24 cellular contexts compared by ENCODE assay signal in the genomic region with DNA sequence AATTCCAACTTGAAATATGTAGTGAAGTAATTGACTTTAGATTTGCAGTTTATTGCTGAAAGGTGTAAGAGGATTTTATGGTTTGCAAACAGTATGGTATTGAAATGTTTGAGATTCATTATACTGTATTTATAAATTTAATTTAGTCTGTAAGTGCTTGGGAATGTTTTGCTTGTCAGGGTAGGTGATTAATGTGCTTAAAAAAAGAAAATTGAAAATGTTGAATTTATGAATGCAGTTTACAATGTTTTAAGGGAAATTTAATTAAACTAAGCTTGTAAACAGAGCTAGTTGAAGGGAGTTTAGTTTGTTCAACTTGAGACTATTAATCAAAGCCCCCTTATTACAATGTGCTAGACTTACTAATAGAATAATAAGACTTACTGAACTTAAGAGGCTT.
A peak's percentile ranks its signal among the peaks of the same experiment; 100 is the strongest.
DNase-seq lines count a peak whose midpoint lies in the region; ATAC-seq, FAIRE-seq and TF ChIP-seq lines count a peak whose summit lies in the region.
"Had no signal": no experiment of that assay in that cellular context is flagged by ENCODE, and none has a peak within 500 bp of the region (broad histone marks: within the 10 kb centered on the region; RNA-seq: fewer than 3 reads in every experiment).

No MANE protein-coding gene starts in this region.

- FAIRE-seq in D721Med (lab: Jason Lieb, UNC) (peak; percentile 67), G401.6 (lab: Jason Lieb, UNC) (peak; percentile 99)
- FAIRE-seq: GM12891, GM18507 had no signal

- DNase-seq in D721Med (ENCODE audit: insufficient read length, low spot score) (no peak), NCI-H82 (lab: John Stamatoyannopoulos, UW) (peak; percentile 56), COR-L47 (lab: John Stamatoyannopoulos, UW) (no peak)
- DNase-seq: 8988T; ACHN; BE2C; C1 segment of cervical spinal cord; Caco-2; Calu3; CD4-positive, alpha-beta memory T cell; CD4-positive, CD25-positive, alpha-beta regulatory T cell; CD8-positive, alpha-beta memory T cell; DMS 273 treated with DMSO at 0.1 percent for 48 hours; DMS153; DMS53; DMS79; DND-41; EL; GF-D8 had no signal

- no peak for TF ChIP-seq CTCF in D721Med (IDR thresholded peaks at IDR 0.05; ENCODE audit: insufficient read depth, missing control alignments)

- no peak for ATAC-seq in HG03354 (IDR thresholded peaks at IDR 0.05; ENCODE audit: poor library complexity, severe bottlenecking, unreplicated experiment)
- no peak for ATAC-seq in GM18498 (IDR thresholded peaks at IDR 0.05; ENCODE audit: unreplicated experiment)
